ENCODE assay signal across 16 cellular contexts in the genomic region with DNA sequence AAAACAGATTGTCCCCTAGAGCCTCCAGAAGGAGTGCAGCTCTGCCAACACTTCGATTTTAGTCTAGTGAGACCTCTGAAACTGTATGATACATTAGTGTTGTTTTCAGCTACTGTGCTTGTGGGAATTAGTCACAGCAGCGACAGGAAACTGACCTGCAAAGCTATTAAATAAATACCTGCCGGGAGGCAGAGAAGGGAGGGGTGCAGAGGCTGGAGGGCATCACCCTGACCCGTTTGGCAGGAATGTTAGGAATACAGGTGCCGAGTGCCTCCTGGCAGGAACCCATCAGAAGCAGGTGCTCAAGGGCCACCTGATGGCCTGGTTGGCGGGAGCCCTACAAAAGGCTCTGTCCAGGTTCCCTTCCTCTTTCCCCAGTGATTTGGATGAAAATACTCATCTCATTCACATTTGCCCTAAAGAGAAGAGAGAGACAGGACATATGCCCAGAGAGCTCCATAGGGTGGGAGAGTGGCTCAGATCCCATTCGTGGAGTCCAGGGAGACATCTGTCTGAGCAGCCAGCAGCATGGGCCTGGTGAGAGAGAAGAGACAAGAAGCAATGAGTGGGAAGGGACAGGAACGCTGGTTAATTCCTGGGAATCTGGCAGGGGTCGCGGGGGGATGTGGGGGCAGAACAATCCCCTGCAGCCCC. TPM values are rescaled to one million over a fixed set of nuclear protein-coding genes. Genes with fewer than 3 reads are reported as not detected.
DNase-seq lines count a peak whose midpoint lies in the region; ATAC-seq and TF ChIP-seq lines count a peak whose summit lies in the region.
"Had no signal": no experiment of that assay in that cellular context is flagged by ENCODE, and none has a peak within 500 bp of the region (broad histone marks: within the 10 kb centered on the region; RNA-seq: fewer than 3 reads in every experiment).

No MANE protein-coding gene starts in this region.

- WGBS in body of pancreas, 2 donors, result 50 to 55% methylated on average over 9 to 10 of the region's 10 CpGs

- H3K36me3 ChIP-seq in body of pancreas (replicated peaks in 1 of 2; ENCODE audit: insufficient read depth in 1 of 2, low read depth in 2 of 2), result no peaks in the 10 kb centered on the region

- TF ChIP-seq CTCF in body of pancreas (IDR thresholded peaks at IDR 0.05), result no peak

- TF ChIP-seq POLR2A in body of pancreas (IDR thresholded peaks at IDR 0.05), result no peak

- intact Hi-C loops in body of pancreas (cut with DNase I), result no loop called here

- H3K27ac ChIP-seq in body of pancreas, result peak overlapping the region in 3 of 4 donors; percentile 62 to 64 (median 63)
- H3K27ac ChIP-seq: testis had no signal

- ATAC-seq in body of pancreas, result peak; percentile 92
- ATAC-seq: activated CD4-positive, alpha-beta T cell treated with anti-CD3 and anti-CD28 coated beads for 36 hours; activated T-cell treated with anti-CD3 and anti-CD28 coated beads, Interleukin-2, amount 50 U/mL, for 72 hours; left ventricle myocardium superior had no signal

- H3K4me1 ChIP-seq in body of pancreas, result peaks cover 12% of the 10 kb centered on the region
- H3K4me1 ChIP-seq: testis had no signal

- in situ Hi-C loops in G401 (cut with HindIII; ENCODE audit: low sequenced_read_pairs), result no loop called here
- in situ Hi-C loops in ACHN (cut with HindIII; ENCODE audit: low pct_ligation_motif_present, low pct_unique_long_range_greater_than_20kb, low sequenced_read_pairs), result no loop called here

- H3K27me3 ChIP-seq in body of pancreas, result no peaks in the 10 kb centered on the region
- H3K27me3 ChIP-seq: testis had no signal

- H3K4me3 ChIP-seq in body of pancreas, result no peak overlapping the region
- H3K4me3 ChIP-seq: testis had no signal

- H3K9me3 ChIP-seq in body of pancreas, result no peaks in the 10 kb centered on the region
- H3K9me3 ChIP-seq: testis had no signal

- DNase-seq in G401 (ENCODE audit: low spot score), result peak; percentile 97
- peak; percentile 79 for DNase-seq in NCI-H2029 (lab: John Stamatoyannopoulos, UW)
- peak; percentile 54 to 81 (median 79) for DNase-seq in body of pancreas
- DNase-seq in mucosa of gallbladder (ENCODE audit: low spot score), result peak; percentile 62
- DNase-seq in ACHN, result no peak
- DNase-seq in HuH-7.5 (ENCODE audit: low spot score), result no peak
- DNase-seq in SK-N-DZ (ENCODE audit: low spot score), result no peak
- no peak for DNase-seq in SW 1271 (lab: John Stamatoyannopoulos, UW)
- DNase-seq: activated CD4-positive, alpha-beta T cell treated with anti-CD3 and anti-CD28 coated beads for 36 hours; activated T-cell treated with anti-CD3 and anti-CD28 coated beads, Interleukin-2, amount 50 U/mL, for 72 hours; endodermal cell; left ventricle myocardium superior; small intestine; T-helper 1 cell; testis had no signal

RNA-seq across cellular contexts. Expression of gene C14orf132, which starts 44.6 kb away (rescaled TPM):
- 0.37 and 2.6 TPM in 2 replicates for total RNA-seq in G401 (2014; rRNA removed; shearing (Covaris generic))
- total RNA-seq in body of pancreas (1 to 10 TPM; 4.4 to 4.6 TPM), mucosa of gallbladder (9.5 TPM)
- 52.2 and 57.9 TPM in 2 replicates for polyA plus RNA-seq in SK-N-DZ (2014; cell fraction: cytosol; rRNA removed)
- polyA plus RNA-seq in SK-N-DZ (2014; cell fraction: nucleus; rRNA removed), result 42.6 and 46.1 TPM in 2 replicates
- polyA plus RNA-seq: CD14-positive monocyte had no signal

Comparison
In these comparisons a context has a peak if more than half of its experiments do, and no peak if none do; other contexts are left out.
1. DNase-seq: peak in G401 (single experiment), NCI-H2029 (single experiment), body of pancreas (4 of 4) and mucosa of gallbladder (single experiment); none in ACHN (single experiment), HuH-7.5 (single experiment), SK-N-DZ (single experiment) and SW 1271 (0 of 2).